Comparison of ENCODE assay signal across 1 cellular context in genomic region chr2:33267043-33267442, GRCh38.
TF ChIP-seq lines count a peak whose summit lies in the region.

No MANE protein-coding gene starts in this region.

TF ChIP-seq in H1, 55 proteins besides CTCF, POLR2A, EP300 and RAD21 (continued from another document):
- TF ChIP-seq RFX5 (IDR thresholded peaks at IDR 0.05; ENCODE audit: borderline replicate concordance, low read depth, low read length) (no peak), JUN (IDR thresholded peaks at IDR 0.05; ENCODE audit: low read depth, low read length) (no peak)
TF ChIP-seq in H1: peak in this region for 0.
